Comparison of ENCODE assay signal across 8 cellular contexts in the genomic region with DNA sequence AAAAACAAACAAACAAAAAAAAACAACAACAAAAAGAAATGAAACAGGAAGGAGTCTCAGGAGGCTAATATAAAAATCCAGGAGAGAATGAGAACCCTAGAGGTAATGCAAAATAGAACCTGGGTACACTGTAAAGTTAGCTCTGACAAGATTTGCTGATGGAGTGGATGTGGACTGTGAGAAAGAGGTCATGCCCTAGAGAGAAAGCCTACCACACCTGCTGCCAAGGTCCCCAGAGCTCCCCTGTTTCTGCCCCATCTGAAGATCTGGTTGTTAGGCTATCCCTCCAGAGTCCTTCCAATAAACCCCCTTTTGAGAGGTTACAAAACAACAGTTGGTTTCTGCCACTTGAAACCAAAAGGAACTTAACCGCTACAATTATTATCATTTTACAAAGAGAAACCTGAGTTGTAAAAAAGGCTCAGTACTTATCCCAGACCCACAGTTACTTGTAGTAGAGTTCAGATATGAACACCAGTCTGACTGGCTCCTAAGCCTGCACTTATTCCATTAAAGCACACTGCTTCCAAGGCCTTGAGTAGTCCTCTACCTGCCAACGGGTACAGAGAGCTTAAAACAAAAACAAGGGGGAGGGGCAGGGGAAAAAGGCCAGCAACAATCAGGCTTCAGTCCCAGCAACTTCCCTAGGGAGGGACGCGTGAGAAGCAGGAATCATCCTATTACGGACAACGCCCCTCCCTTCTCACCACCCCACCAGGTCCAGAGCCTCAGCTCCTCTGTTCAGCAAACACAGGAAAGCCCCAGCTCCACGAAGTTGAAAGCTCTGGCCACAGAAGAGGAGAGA. TPM values are rescaled to one million over a fixed set of nuclear protein-coding genes. Genes with fewer than 3 reads are reported as not detected.
DNase-seq lines count a peak whose midpoint lies in the region; ATAC-seq and TF ChIP-seq lines count a peak whose summit lies in the region.

No MANE protein-coding gene starts in this region.

- no peak overlapping the region for H3K27ac Mint-ChIP-seq in activated naive CD8-positive, alpha-beta T cell treated with anti-CD3 and anti-CD28 coated beads, Interleukin-2, amount 50 U/mL, for 24 hours

- H3K4me1 Mint-ChIP-seq in activated naive CD8-positive, alpha-beta T cell treated with anti-CD3 and anti-CD28 coated beads, Interleukin-2, amount 50 U/mL, for 24 hours = peaks cover 29% of the 10 kb centered on the region

- no peaks in the 10 kb centered on the region for H3K36me3 ChIP-seq in A673 (ENCODE audit: insufficient read depth, low read length, poor library complexity, severe bottlenecking)

- no peaks in the 10 kb centered on the region for H3K9me3 ChIP-seq in A673 (ENCODE audit: low read depth, low read length, poor library complexity, severe bottlenecking)

- no peaks in the 10 kb centered on the region for H3K27me3 ChIP-seq in A673 (replicated peaks; ENCODE audit: insufficient read depth, low read depth, low read length, poor library complexity)

- POLR2A ChIA-PET in A673 (lab: Charles Lee; ENCODE audit: low non-redundant PET) = no interaction called here

- TF ChIP-seq CTCF in A673 (conservative IDR thresholded peaks at IDR 0.05; ENCODE audit: low read depth, low read length) = no peak

- CTCF ChIA-PET in A673 (lab: Charles Lee) = interaction anchor here (1.3 kb wide), 1 partner anchor 11 kb away, joined by 4 read pairs; no protein-coding TSS in a partner anchor

- peak overlapping the region; percentile 20 for H3K4me3 Mint-ChIP-seq in activated naive CD8-positive, alpha-beta T cell treated with anti-CD3 and anti-CD28 coated beads, Interleukin-2, amount 50 U/mL, for 24 hours

- no peak for ATAC-seq in activated naive CD8-positive, alpha-beta T cell treated with anti-CD3 and anti-CD28 coated beads, Interleukin-2, amount 50 U/mL, for 24 hours

- H3K27me3 Mint-ChIP-seq in activated naive CD8-positive, alpha-beta T cell treated with anti-CD3 and anti-CD28 coated beads, Interleukin-2, amount 50 U/mL, for 24 hours = peaks cover 2% of the 10 kb centered on the region

- H3K4me3 ChIP-seq in A673 (ENCODE audit: low read depth, low read length, poor library complexity, severe bottlenecking) = no peak overlapping the region
- no peak overlapping the region for H3K4me3 ChIP-seq in Jurkat, Clone E6-1 (ENCODE audit: low read length)

- intact Hi-C loops in A673 (cut with micrococcal nuclease; ENCODE audit: unreplicated experiment) = no loop called here

- no TSS peak for BruUV-seq in A673 (replicated peaks; lab: Mats Ljungman, UMichigan)

- no peaks in the 10 kb centered on the region for H3K36me3 Mint-ChIP-seq in activated naive CD8-positive, alpha-beta T cell treated with anti-CD3 and anti-CD28 coated beads, Interleukin-2, amount 50 U/mL, for 24 hours (ENCODE audit: low read depth)

- H3K4me1 ChIP-seq in A673 (ENCODE audit: insufficient read depth, low read length, poor library complexity, severe bottlenecking) = peaks cover 21% of the 10 kb centered on the region

- DNase-seq in A673 (ENCODE audit: low spot score) (peak; percentile 22), islet precursor cell (peak; percentile 89), ureter (ENCODE audit: low spot score) (peak; percentile 53), kidney glomerular epithelial cell (lab: John Stamatoyannopoulos, UW) (no peak), dedifferentiated amniotic fluid mesenchymal stem cell (ENCODE audit: extremely low spot score) (no peak)
- DNase-seq in Jurkat, Clone E6-1 (ENCODE audit: low read depth, low spot score) = peak; percentile 3
- no peak for DNase-seq in activated naive CD8-positive, alpha-beta T cell treated with anti-CD3 and anti-CD28 coated beads, Interleukin-2, amount 50 U/mL, for 24 hours
- no peak for DNase-seq in stimulated activated naive CD4-positive, alpha-beta T cell treated with Interleukin-2 at 50 U/mL for 16 hours (lab: John Stamatoyannopoulos, UW)

- H3K9me3 Mint-ChIP-seq in activated naive CD8-positive, alpha-beta T cell treated with anti-CD3 and anti-CD28 coated beads, Interleukin-2, amount 50 U/mL, for 24 hours = no peaks in the 10 kb centered on the region

- H3K27ac ChIP-seq in A673 (ENCODE audit: low read depth, low read length, poor library complexity, severe bottlenecking) = no peak overlapping the region

RNA-seq across cellular contexts. Expression of a gene that starts 27.7 kb away (rescaled TPM):
- total RNA-seq in A673 (2021) (4.4 and 4.8 TPM in 2 replicates), ureter (94.4 TPM)
- 8.7 TPM for polyA plus RNA-seq in Jurkat, Clone E6-1 (2012; ENCODE audit: insufficient read depth, insufficient read length)

Comparison
In these comparisons a context has a peak if more than half of its experiments do, and no peak if none do; other contexts are left out.
1. DNase-seq: peak in A673 (single experiment), Jurkat, Clone E6-1 (single experiment), islet precursor cell (single experiment) and ureter (single experiment); none in activated naive CD8-positive, alpha-beta T cell treated with anti-CD3 and anti-CD28 coated beads, Interleukin-2, amount 50 U/mL, for 24 hours (single experiment), kidney glomerular epithelial cell (single experiment), stimulated activated naive CD4-positive, alpha-beta T cell treated with Interleukin-2 at 50 U/mL for 16 hours (single experiment) and dedifferentiated amniotic fluid mesenchymal stem cell (single experiment).
2. RNA of a gene that starts 27.7 kb away (total RNA-seq): 94.4 TPM in ureter (single experiment); 4.4 to 4.8 TPM in A673; every median in the first group is over 10 times any median in the second.